Comparison of ENCODE assay signal across 11 cellular contexts in genomic region chr6:54335871-54336270, GRCh38. TPM values are rescaled to one million over a fixed set of nuclear protein-coding genes. Genes with fewer than 3 reads are reported as not detected.
DNase-seq lines count a peak whose midpoint lies in the region; FAIRE-seq and TF ChIP-seq lines count a peak whose summit lies in the region.
"Had no signal": no experiment of that assay in that cellular context is flagged by ENCODE, and none has a peak within 500 bp of the region (broad histone marks: within the 10 kb centered on the region; RNA-seq: fewer than 3 reads in every experiment).

No MANE protein-coding gene starts in this region.

- POLR2A ChIA-PET in AG04449 (lab: Yijun Ruan, JAX) = no interaction called here

- H3K36me3 ChIP-seq in keratinocyte (ENCODE audit: control insufficient read depth in 2 of 2, extremely low read depth in 1 of 2, insufficient read depth in 2 of 2, low read length in 2 of 2) = no peaks in the 10 kb centered on the region
- H3K36me3 ChIP-seq in kidney (ENCODE audit: control insufficient read depth in 1 of 2, insufficient read depth in 2 of 2, low read length in 2 of 2) = no peaks in the 10 kb centered on the region
- no peaks in the 10 kb centered on the region for H3K36me3 ChIP-seq in thyroid gland
- H3K36me3 ChIP-seq: prostate gland had no signal

- H3K4me1 ChIP-seq in keratinocyte (ENCODE audit: control insufficient read depth, extremely low read depth, insufficient read depth, low read length) (peaks cover 19% of the 10 kb centered on the region), kidney (ENCODE audit: control insufficient read depth in 1 of 2, insufficient read depth in 1 of 2, low read depth in 1 of 2, low read length in 2 of 2) (no peaks in the 10 kb centered on the region), thyroid gland (no peaks in the 10 kb centered on the region)
- H3K4me1 ChIP-seq: prostate gland had no signal

- no peaks in the 10 kb centered on the region for H4K20me1 ChIP-seq in keratinocyte (ENCODE audit: control insufficient read depth, extremely low read depth, insufficient read depth, low read length)

- FAIRE-seq in keratinocyte (lab: Jason Lieb, UNC) = peak; percentile 96
- no peak for FAIRE-seq in kidney (lab: Jason Lieb, UNC)

- H3K27ac ChIP-seq in keratinocyte (ENCODE audit: control insufficient read depth, insufficient read depth, low read length) (peak overlapping the region; percentile 22), kidney (ENCODE audit: low read depth in 2 of 2, low read length in 2 of 2) (no peak overlapping the region), thyroid gland (no peak overlapping the region)
- H3K27ac ChIP-seq: prostate gland had no signal

- intact Hi-C loops in kidney (cut with DNase I) = no loop called here
- intact Hi-C loops in thyroid gland (cut with DNase I) = no loop called here

- H3K4me2 ChIP-seq in keratinocyte (ENCODE audit: control insufficient read depth, extremely low read depth, insufficient read depth, low read depth, low read length) = peak overlapping the region; percentile 1

- CTCF ChIA-PET in AG04449 (lab: Yijun Ruan, JAX) = interaction anchor here (1.7 kb wide), 1 partner anchor 92 kb away, joined by 3 read pairs; no protein-coding TSS in a partner anchor

- H3K9me1 ChIP-seq in keratinocyte (ENCODE audit: control insufficient read depth, extremely low read depth, insufficient read depth, low read length) = no peaks in the 10 kb centered on the region

- H3K4me3 ChIP-seq in AG04449 (ENCODE audit: low read depth, low read length) (no peak overlapping the region), keratinocyte (ENCODE audit: control insufficient read depth in 2 of 3, extremely low read depth in 1 of 3, insufficient read depth in 2 of 3, low read depth in 1 of 3, low read length in 3 of 3) (no peak overlapping the region), kidney (ENCODE audit: low read length in 2 of 2) (no peak overlapping the region), thyroid gland (replicated peaks in 1 of 3) (no peak overlapping the region)
- H3K4me3 ChIP-seq: prostate gland had no signal

- TF ChIP-seq POLR2A in thyroid gland (IDR thresholded peaks at IDR 0.05) = no peak

- no peaks in the 10 kb centered on the region for H3K79me2 ChIP-seq in keratinocyte (ENCODE audit: control insufficient read depth, insufficient read depth, low read length)

- H3K9me3 ChIP-seq in keratinocyte (ENCODE audit: control insufficient read depth, low read depth, low read length) (no peaks in the 10 kb centered on the region), kidney (ENCODE audit: control insufficient read depth in 1 of 2, low read length in 2 of 2) (no peaks in the 10 kb centered on the region), thyroid gland (no peaks in the 10 kb centered on the region)
- H3K9me3 ChIP-seq: prostate gland had no signal

- no peak for TF ChIP-seq CTCF in AG04449 (IDR thresholded peaks at IDR 0.05; ENCODE audit: insufficient read depth, low read length, missing control alignments)
- TF ChIP-seq CTCF in keratinocyte (optimal IDR thresholded peaks at IDR 0.05 in 1 of 3, IDR thresholded peaks at IDR 0.05 in 1 of 3, conservative IDR thresholded peaks at IDR 0.05 in 1 of 3; ENCODE audit: extremely low read depth in 1 of 3, insufficient read depth in 2 of 3, low read length in 3 of 3) = no peak
- TF ChIP-seq CTCF in kidney (IDR thresholded peaks at IDR 0.05; ENCODE audit: borderline replicate concordance, extremely low read depth, insufficient read depth) = no peak
- TF ChIP-seq CTCF in thyroid gland (IDR thresholded peaks at IDR 0.05) = no peak

- dilution Hi-C loops in keratinocyte (cut with MboI; ENCODE audit: extremely low pct_ligation_motif_present, low sequenced_read_pairs) = no loop called here

- H3K9ac ChIP-seq in keratinocyte (ENCODE audit: control insufficient read depth, extremely low read depth, insufficient read depth, low read length) = no peak overlapping the region
- no peak overlapping the region for H3K9ac ChIP-seq in kidney (ENCODE audit: low read length in 2 of 2)

- WGBS in thyroid gland, 2 donors = 45 to 74% methylated on average over 2 of the region's 2 CpGs

- DNase-seq in AG04449 (ENCODE audit: low read depth, low spot score) = peak; percentile 93
- DNase-seq in HT1080 (ENCODE audit: low read depth) = peak; percentile 94
- peak; percentile 11 for DNase-seq in brain pericyte (ENCODE audit: low read depth, low spot score)
- DNase-seq in keratinocyte (ENCODE audit: low read depth, low spot score) = peak; percentile 77
- no peak for DNase-seq in NCI-H187 treated with DMSO at 0.1 percent for 48 hours (lab: John Stamatoyannopoulos, UW)
- DNase-seq in NCI-H1930 (lab: John Stamatoyannopoulos, UW) = no peak
- DNase-seq in kidney = no peak
- no peak for DNase-seq in thyroid gland
- DNase-seq: activated CD4-positive, alpha-beta T cell treated with anti-CD3 and anti-CD28 coated beads for 36 hours; activated naive CD8-positive, alpha-beta T cell treated with anti-CD3 and anti-CD28 coated beads, Interleukin-2, amount 10 ng/mL, durations not matched to agents 7 days and 5 days had no signal

- H2AFZ ChIP-seq in keratinocyte (ENCODE audit: control insufficient read depth, low read length) = no peak overlapping the region

- H3K27me3 ChIP-seq in keratinocyte (ENCODE audit: control insufficient read depth, extremely low read depth, insufficient read depth, low read length) (no peaks in the 10 kb centered on the region), thyroid gland (no peaks in the 10 kb centered on the region)

RNA-seq across cellular contexts. Expression of gene TINAG, which starts 27.6 kb away (rescaled TPM):
- total RNA-seq in HT1080 (2014; rRNA removed; shearing (Covaris generic)) = not detected in 2 replicates
- not detected in 2 replicates for polyA plus RNA-seq in HT1080 (2015; cell fraction: cytosol; rRNA removed)
- polyA plus RNA-seq in HT1080 (2015; cell fraction: nucleus; rRNA removed) = not detected in 2 replicates
- polyA plus RNA-seq in keratinocyte (not detected in 3 replicates), kidney (ENCODE audit: insufficient read depth, low read depth, low replicate concordance) (73.0 TPM)
- not detected for polyA plus RNA-seq in keratinocyte (2011; ENCODE audit: low read depth)
- polyA plus RNA-seq in keratinocyte (2011; cell fraction: cytosol; rRNA removed) = 0.06 TPM in 1 of 2 replicates, not detected in the other
- polyA plus RNA-seq in keratinocyte (2011; cell fraction: nucleus; rRNA removed) = 0.15 and 0.18 TPM in 2 replicates
- not detected in 2 replicates for polyA plus RNA-seq in keratinocyte (2012; ENCODE audit: low replicate concordance)
- 0.26 to 2.9 TPM in 2 of 3 replicates, not detected in the other for polyA minus RNA-seq in keratinocyte
- polyA minus RNA-seq in keratinocyte (2011; cell fraction: cytosol; rRNA and poly(A)+ RNA removed) = not detected
- polyA minus RNA-seq in keratinocyte (2011; cell fraction: nucleus; rRNA and poly(A)+ RNA removed) = not detected in 2 replicates
- total RNA-seq in kidney (22.1 TPM), thyroid gland (not detected)
- total RNA-seq: activated CD4-positive, alpha-beta T cell treated with anti-CD3 and anti-CD28 coated beads for 36 hours; activated naive CD8-positive, alpha-beta T cell treated with anti-CD3 and anti-CD28 coated beads, Interleukin-2, amount 10 ng/mL, durations not matched to agents 7 days and 5 days; prostate gland had no signal

Comparison
In these comparisons a context has a peak if more than half of its experiments do, and no peak if none do; other contexts are left out.
1. DNase-seq: peak in AG04449 (single experiment), HT1080 (single experiment), brain pericyte (single experiment) and keratinocyte (single experiment); none in NCI-H187 treated with DMSO at 0.1 percent for 48 hours (single experiment), NCI-H1930 (0 of 2), kidney (single experiment) and thyroid gland (0 of 2).
2. RNA of gene TINAG, which starts 27.6 kb away (total RNA-seq): 22.1 TPM in kidney (single experiment); not detected in HT1080 and not detected in thyroid gland; every median in the first group is over 10 times any median in the second.